ENCODE assay signal across 24 cellular contexts in the genomic region with DNA sequence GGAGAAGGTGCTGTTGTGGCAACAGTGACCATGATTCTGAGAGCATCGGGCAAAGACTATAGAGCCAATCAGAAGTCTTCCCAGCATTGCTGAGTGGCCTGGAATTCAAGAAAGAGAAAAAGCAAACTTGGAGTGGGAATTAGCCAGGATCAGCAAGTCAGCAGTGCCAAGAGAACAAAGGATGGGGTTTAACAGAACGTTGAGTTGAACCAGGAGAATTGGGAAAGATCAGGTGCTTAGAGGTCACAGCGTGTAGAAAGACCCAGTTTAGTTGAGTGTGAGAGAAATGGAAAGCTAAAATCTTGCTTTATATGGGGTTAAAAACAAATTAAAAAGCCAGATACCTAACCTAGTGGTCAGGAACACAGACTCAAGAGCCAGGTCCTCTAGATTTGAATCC.
A peak's percentile ranks its signal among the peaks of the same experiment; 100 is the strongest.
DNase-seq lines count a peak whose midpoint lies in the region; ATAC-seq and TF ChIP-seq lines count a peak whose summit lies in the region.
"Had no signal": no experiment of that assay in that cellular context is flagged by ENCODE, and none has a peak within 500 bp of the region (broad histone marks: within the 10 kb centered on the region; RNA-seq: fewer than 3 reads in every experiment).

No MANE protein-coding gene starts in this region.

- peaks cover 0 to 12% of the 10 kb centered on the region in 2 donors for H3K9me3 Mint-ChIP-seq in activated naive CD4-positive, alpha-beta T cell treated with anti-CD3 and anti-CD28 coated beads, Interleukin-2, amount 50 U/mL, for 72 hours
- H3K9me3 Mint-ChIP-seq: activated B cell treated with CpG ODN at 0.5 μM for 24 hours, HFFc6, nephron had no signal

- TF ChIP-seq POLR2A in NB4 (IDR thresholded peaks at IDR 0.05; ENCODE audit: extremely low read depth, insufficient read length): no peak

- peaks cover 9% of the 10 kb centered on the region for H3K36me3 ChIP-seq in upper lobe of right lung
- H3K36me3 ChIP-seq: sigmoid colon, uterus had no signal

- no peaks in the 10 kb centered on the region for H3K9me3 ChIP-seq in upper lobe of right lung
- H3K9me3 ChIP-seq: pancreas, sigmoid colon, uterus had no signal

- H3K4me1 ChIP-seq in upper lobe of right lung: peaks cover 13% of the 10 kb centered on the region
- H3K4me1 ChIP-seq: pancreas, sigmoid colon, uterus had no signal

- H3K27me3 ChIP-seq in upper lobe of right lung: no peaks in the 10 kb centered on the region
- H3K27me3 ChIP-seq: pancreas, sigmoid colon, uterus had no signal

- TF ChIP-seq CTCF in NB4 (IDR thresholded peaks at IDR 0.05; ENCODE audit: low read depth, low read length): no peak
- TF ChIP-seq CTCF in upper lobe of right lung (IDR thresholded peaks at IDR 0.05): no peak

- H3K4me3 ChIP-seq in NB4 (ENCODE audit: low read depth, low read length) (peak overlapping the region; percentile 1), upper lobe of right lung (no peak overlapping the region)
- H3K4me3 ChIP-seq: pancreas, sigmoid colon, SK-N-MC, uterus had no signal

- no peak for DNase-seq in activated naive CD4-positive, alpha-beta T cell treated with anti-CD3 and anti-CD28 coated beads, Interleukin-2, amount 50 U/mL, for 72 hours (ENCODE audit: low spot score in 2 of 2)
- DNase-seq in activated naive CD4-positive, alpha-beta T cell treated with anti-CD3 and anti-CD28 coated beads, Interleukin-2, amount 50 U/mL, for 16 hours: no peak
- no peak for DNase-seq in NB4 (ENCODE audit: low read depth)
- no peak for DNase-seq in left lobe of liver (ENCODE audit: low spot score)
- no peak for DNase-seq in upper lobe of right lung
- no peak for DNase-seq in activated T-cell treated with anti-CD3 and anti-CD28 coated beads for 4 hours
- no peak for DNase-seq in GF-D8 (lab: John Stamatoyannopoulos, UW)
- no peak for DNase-seq in NCI-H2081 (lab: John Stamatoyannopoulos, UW)
- DNase-seq: activated B cell treated with CpG ODN at 0.5 μM for 24 hours, cortex of kidney, DMS79, glutamatergic neuron, HFFc6, Karpas-422, left cardiac atrium, NCI-H187, NCI-H69, pancreas, RPMI8226, sigmoid colon, T-helper 9 cell, uterus had no signal

- no peak for ATAC-seq in activated naive CD4-positive, alpha-beta T cell treated with anti-CD3 and anti-CD28 coated beads, Interleukin-2, amount 50 U/mL, for 72 hours
- ATAC-seq in left lobe of liver (peak; percentile 88), upper lobe of right lung (no peak)

- intact Hi-C loops in upper lobe of right lung (cut with DNase I): no loop called here

- peaks cover 0 to 18% of the 10 kb centered on the region in 2 donors for H3K36me3 Mint-ChIP-seq in activated naive CD4-positive, alpha-beta T cell treated with anti-CD3 and anti-CD28 coated beads, Interleukin-2, amount 50 U/mL, for 72 hours

- peak overlapping the region; percentile 14 for H3K27ac ChIP-seq in upper lobe of right lung
- H3K27ac ChIP-seq: sigmoid colon, SK-N-MC, uterus had no signal

- peak overlapping the region; percentile 59 to 62 for H3K27ac Mint-ChIP-seq in activated naive CD4-positive, alpha-beta T cell treated with anti-CD3 and anti-CD28 coated beads, Interleukin-2, amount 50 U/mL, for 72 hours
- H3K27ac Mint-ChIP-seq: HFFc6, nephron had no signal
